In the genomic region with DNA sequence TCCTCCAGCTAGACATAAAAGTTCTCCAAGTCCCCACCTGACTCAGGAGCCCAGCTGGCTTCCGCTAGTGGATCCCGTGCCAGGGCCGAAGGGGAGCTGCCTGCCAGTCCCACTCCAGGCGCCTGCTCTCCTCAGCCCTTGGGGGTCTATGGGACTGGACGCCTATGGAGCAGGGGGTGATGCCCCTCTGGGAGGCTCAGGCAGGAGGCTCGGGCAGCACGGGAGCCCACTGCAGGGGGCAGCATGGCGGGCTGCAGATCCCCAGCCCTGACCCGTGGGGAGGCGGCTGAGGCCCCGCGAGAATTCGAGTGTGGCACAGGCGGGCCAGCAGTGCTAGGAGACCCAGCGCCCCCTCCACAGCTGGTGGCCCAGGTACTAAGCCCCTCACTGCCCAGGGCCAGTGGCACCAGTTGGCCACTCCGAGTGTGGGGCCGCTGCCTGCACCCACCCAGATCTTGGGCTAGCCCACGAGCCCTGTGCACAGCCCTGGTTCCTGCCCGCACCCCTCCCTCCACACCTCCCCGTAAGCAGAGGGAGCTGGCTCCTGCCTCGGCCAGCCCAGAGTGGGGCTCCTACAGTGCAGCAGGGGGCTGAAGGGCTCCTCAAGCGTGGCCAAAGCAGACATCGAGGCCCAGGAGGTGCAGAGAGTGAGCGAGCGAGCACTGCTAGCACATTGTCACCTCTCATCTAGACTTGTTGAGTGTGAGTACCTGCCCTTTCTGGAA, we compare ENCODE assay signal across 6 cellular contexts.
"Had no signal": no experiment of that assay in that cellular context is flagged by ENCODE, and none has a peak within 500 bp of the region (broad histone marks: within the 10 kb centered on the region; RNA-seq: fewer than 3 reads in every experiment).

No MANE protein-coding gene starts in this region.

- ATAC-seq: HepG2, K562 had no signal

- H3K4me3 Mint-ChIP-seq: IgD-negative memory B cell had no signal

- H3K27ac Mint-ChIP-seq: IgD-negative memory B cell had no signal

- H3K27ac ChIP-seq: HL-60 had no signal

- H3K36me3 Mint-ChIP-seq: IgD-negative memory B cell had no signal

- H3K9me3 Mint-ChIP-seq: IgD-negative memory B cell had no signal

- H3K4me3 ChIP-seq: K562 had no signal

- DNase-seq: IMR-90, KBM-7 had no signal

- H3K27me3 Mint-ChIP-seq: IgD-negative memory B cell had no signal
